Comparison of ENCODE assay signal across 8 cellular contexts in genomic region chr13:99307648-99308339, GRCh38. TPM values are rescaled to one million over a fixed set of nuclear protein-coding genes. Genes with fewer than 3 reads are reported as not detected.
DNase-seq lines count a peak whose midpoint lies in the region; ATAC-seq and TF ChIP-seq lines count a peak whose summit lies in the region.

No MANE protein-coding gene starts in this region.

- no peak overlapping the region for H3K4me3 ChIP-seq in H7 (ENCODE audit: insufficient read depth, low read depth, low read length)

- peak; percentile 43 for ATAC-seq in GM21737 (IDR thresholded peaks at IDR 0.05; ENCODE audit: unreplicated experiment)

- H3K27me3 Mint-ChIP-seq in CD14-positive monocyte (ENCODE audit: low read depth in 3 of 3): peaks cover 0 to 1% (median 0%) of the 10 kb centered on the region in 3 donors
- no peaks in the 10 kb centered on the region for H3K27me3 Mint-ChIP-seq in activated naive CD4-positive, alpha-beta T cell treated with anti-CD3 and anti-CD28 coated beads for 36 hours (ENCODE audit: low read depth)

- CTCF ChIA-PET in activated naive CD4-positive, alpha-beta T cell treated with anti-CD3 and anti-CD28 coated beads for 36 hours (lab: Charles Lee): interaction anchor here (0.8 to 6.4 kb wide), 6 partner anchors 10 to 128 kb away, joined by 3 to 59 read pairs (median 7); no protein-coding TSS in a partner anchor

- no peaks in the 10 kb centered on the region for H3K27me3 ChIP-seq in H7 (ENCODE audit: control insufficient read depth, insufficient read depth, low read length)

- peak; percentile 84 for DNase-seq in CD14-positive monocyte (ENCODE audit: low spot score)
- DNase-seq in NCI-H510A (lab: John Stamatoyannopoulos, UW): peak; percentile 19
- peak; percentile 89 for DNase-seq in activated naive CD4-positive, alpha-beta T cell treated with anti-CD3 and anti-CD28 coated beads for 36 hours
- DNase-seq in iPS-NIHi7 (ENCODE audit: extremely low spot score): peak; percentile 20
- DNase-seq in stimulated activated CD8-positive, alpha-beta memory T cell treated with anti-CD3 and anti-CD28 coated beads, Interleukin-12 subunit alpha, Interleukin-12 subunit beta, amount 100 ng/mL, for 24 hours (ENCODE audit: extremely low read depth): peak; percentile 61
- no peak for DNase-seq in H7
- DNase-seq in NAMALWA (ENCODE audit: low spot score): no peak

- TF ChIP-seq CTCF in CD14-positive monocyte (IDR thresholded peaks at IDR 0.05): no peak

- no peaks in the 10 kb centered on the region; the same call in 1 of the 2 replicates for H3K36me3 ChIP-seq in H7 (replicated peaks; ENCODE audit: control insufficient read depth, insufficient read depth, low read length)

- no peaks in the 10 kb centered on the region for H3K9me3 Mint-ChIP-seq in CD14-positive monocyte
- H3K9me3 Mint-ChIP-seq in activated naive CD4-positive, alpha-beta T cell treated with anti-CD3 and anti-CD28 coated beads for 36 hours: no peaks in the 10 kb centered on the region

- H3K4me3 Mint-ChIP-seq in CD14-positive monocyte: peak overlapping the region in 1 of 2 donors; percentile 91
- peak overlapping the region; percentile 93 for H3K4me3 Mint-ChIP-seq in activated naive CD4-positive, alpha-beta T cell treated with anti-CD3 and anti-CD28 coated beads for 36 hours

- intact Hi-C loops in CD14-positive monocyte (cut with micrococcal nuclease): loop anchor here in 1 of 2 donors (2.0 kb wide), 1 partner anchor 25 kb away; no protein-coding TSS in a partner anchor
- intact Hi-C loops in activated naive CD4-positive, alpha-beta T cell treated with anti-CD3 and anti-CD28 coated beads for 36 hours (cut with micrococcal nuclease): loop anchor here (1.0 to 5.0 kb wide), 11 partner anchors 11 to 735 kb away; partner anchors contain the start of gene GPR18

- H3K4me1 Mint-ChIP-seq in CD14-positive monocyte: peaks cover 79% of the 10 kb centered on the region
- H3K4me1 Mint-ChIP-seq in activated naive CD4-positive, alpha-beta T cell treated with anti-CD3 and anti-CD28 coated beads for 36 hours (ENCODE audit: low read depth): peaks cover 73% of the 10 kb centered on the region

- H3K36me3 Mint-ChIP-seq in CD14-positive monocyte: peaks cover 44 to 62% of the 10 kb centered on the region in 2 donors
- H3K36me3 Mint-ChIP-seq in activated naive CD4-positive, alpha-beta T cell treated with anti-CD3 and anti-CD28 coated beads for 36 hours (ENCODE audit: low read depth): peaks cover 41% of the 10 kb centered on the region

- peak overlapping the region; percentile 80 to 99 (median 97) for H3K27ac Mint-ChIP-seq in CD14-positive monocyte
- peak overlapping the region; percentile 99 for H3K27ac Mint-ChIP-seq in activated naive CD4-positive, alpha-beta T cell treated with anti-CD3 and anti-CD28 coated beads for 36 hours

RNA-seq across cellular contexts. Expression of gene GPR183, which starts 0.6 kb away (rescaled TPM):
- polyA plus RNA-seq in CD14-positive monocyte: 100 to 1,000 TPM; 190 to 288 TPM
- 10 to 100 TPM; 37.4 to 38.8 TPM for total RNA-seq in activated naive CD4-positive, alpha-beta T cell treated with anti-CD3 and anti-CD28 coated beads for 36 hours
- total RNA-seq in H7 (2014; rRNA removed; shearing (Covaris generic)): not detected in 2 replicates

RNA-seq across cellular contexts. Expression of gene GPR18, which starts 49.6 kb away (rescaled TPM):
- polyA plus RNA-seq in CD14-positive monocyte: 1 to 10 TPM; 1.7 to 2.2 TPM
- total RNA-seq in activated naive CD4-positive, alpha-beta T cell treated with anti-CD3 and anti-CD28 coated beads for 36 hours: 1 to 10 TPM; 2.4 TPM
- 0.10 TPM in 1 of 2 replicates, not detected in the other for total RNA-seq in H7 (2014; rRNA removed; shearing (Covaris generic))

Comparison
In these comparisons a context has a peak if more than half of its experiments do, and no peak if none do; other contexts are left out.
1. DNase-seq: peak in CD14-positive monocyte (single experiment), NCI-H510A (single experiment), activated naive CD4-positive, alpha-beta T cell treated with anti-CD3 and anti-CD28 coated beads for 36 hours (single experiment), iPS-NIHi7 (single experiment) and stimulated activated CD8-positive, alpha-beta memory T cell treated with anti-CD3 and anti-CD28 coated beads, Interleukin-12 subunit alpha, Interleukin-12 subunit beta, amount 100 ng/mL, for 24 hours (single experiment); none in H7 (single experiment) and NAMALWA (single experiment).
2. RNA of gene GPR183, which starts 0.6 kb away (total RNA-seq): 37.4 to 38.8 TPM in activated naive CD4-positive, alpha-beta T cell treated with anti-CD3 and anti-CD28 coated beads for 36 hours; not detected in H7; every median in the first group is over 10 times any median in the second.